In genomic region chr22:21020802-21021429, GRCh38 we compare ENCODE assay signal across 1 cellular context.
TF ChIP-seq lines count a peak whose summit lies in the region.

No MANE protein-coding gene starts in this region.

TF ChIP-seq in K562, 482 proteins besides CTCF, POLR2A, EP300 and RAD21 (continued from another document and continues in another):
- TF ChIP-seq MNT (conservative IDR thresholded peaks at IDR 0.05) (no peak), HIVEP1 (CRISPR knock-in tag; IDR thresholded peaks at IDR 0.05) (no peak), ATF7 (IDR thresholded peaks at IDR 0.05) (no peak), DDX20 (tag; IDR thresholded peaks at IDR 0.05; ENCODE audit: low read depth) (no peak), ARID3A (IDR thresholded peaks at IDR 0.05; ENCODE audit: borderline replicate concordance, low read depth, low read length) (no peak), HINFP (tag; conservative IDR thresholded peaks at IDR 0.05; ENCODE audit: low read depth) (no peak), BCL6 (CRISPR knock-in tag; IDR thresholded peaks at IDR 0.05) (no peak), HMGN3 (IDR thresholded peaks at IDR 0.05; ENCODE audit: borderline replicate concordance, extremely low read depth, insufficient read length, low read depth, low read length) (no peak), ZZZ3 (IDR thresholded peaks at IDR 0.05) (no peak), ZNF436 (CRISPR knock-in tag; IDR thresholded peaks at IDR 0.05) (no peak), ZNF263 (CRISPR knock-in tag; IDR thresholded peaks at IDR 0.05; ENCODE audit: borderline replicate concordance) (no peak), SAFB2 (IDR thresholded peaks at IDR 0.05; ENCODE audit: borderline replicate concordance, low read depth, low read length, severe bottlenecking) (no peak), FOS (IDR thresholded peaks at IDR 0.05; ENCODE audit: extremely low read depth, insufficient read length) (no peak), TRIM24 (IDR thresholded peaks at IDR 0.05) (no peak), THRB (CRISPR knock-in tag; conservative IDR thresholded peaks at IDR 0.05) (peak; percentile 82), ZBTB26 (CRISPR knock-in tag; IDR thresholded peaks at IDR 0.05) (0 out of 2 replicates have a peak, but pooled peaks have one; percentile 74), ZNF699 (CRISPR knock-in tag; IDR thresholded peaks at IDR 0.05; ENCODE audit: insufficient replicate concordance) (peak; percentile 68), HDAC2 (IDR thresholded peaks at IDR 0.05) (no peak), THRAP3 (IDR thresholded peaks at IDR 0.05; ENCODE audit: borderline replicate concordance) (no peak), ZNF24 (IDR thresholded peaks at IDR 0.05) (no peak), ARHGAP35 (IDR thresholded peaks at IDR 0.05; ENCODE audit: partially characterized antibody) (no peak), HNRNPK (IDR thresholded peaks at IDR 0.05; ENCODE audit: low read depth, low read length, poor library complexity, severe bottlenecking) (no peak), ZNF316 (IDR thresholded peaks at IDR 0.05) (no peak), PML (IDR thresholded peaks at IDR 0.05; ENCODE audit: low read length) (no peak), SREBF2 (CRISPR knock-in tag; IDR thresholded peaks at IDR 0.05) (no peak), SAP30 (IDR thresholded peaks at IDR 0.05; ENCODE audit: borderline replicate concordance, insufficient read depth, low read depth, low read length, poor library complexity, severe bottlenecking) (no peak), POLR2AphosphoS5 (IDR thresholded peaks at IDR 0.05; ENCODE audit: control insufficient read depth, insufficient read depth, low read depth, low read length) (no peak), ZNF511 (CRISPR knock-in tag; IDR thresholded peaks at IDR 0.05) (no peak), FOXK2 (conservative IDR thresholded peaks at IDR 0.05 in 1 of 2, IDR thresholded peaks at IDR 0.05 in 1 of 2; ENCODE audit: low read depth in 2 of 2) (no peak), YY1 (IDR thresholded peaks at IDR 0.05; ENCODE audit: borderline replicate concordance in 1 of 3, control insufficient read depth in 1 of 3, extremely low read depth in 1 of 3, insufficient read depth in 3 of 3, insufficient read length in 1 of 3, insufficient replicate concordance in 2 of 3, low read depth in 1 of 3, low read length in 2 of 3) (no peak), ZNF133 (CRISPR knock-in tag; IDR thresholded peaks at IDR 0.05) (peak; percentile 57; the same call in 1 of the 2 replicates), TCF7L2 (IDR thresholded peaks at IDR 0.05; ENCODE audit: low read depth, low read length) (no peak), TSHZ1 (CRISPR knock-in tag; IDR thresholded peaks at IDR 0.05) (no peak), POLR3A (IDR thresholded peaks at IDR 0.05; ENCODE audit: borderline replicate concordance, extremely low read depth, insufficient read depth, insufficient read length) (no peak), NR2F6 (CRISPR knock-in tag; IDR thresholded peaks at IDR 0.05) (0 out of 2 replicates have a peak, but pooled peaks have one; percentile 15), THRA (IDR thresholded peaks at IDR 0.05) (no peak), U2AF2 (optimal IDR thresholded peaks at IDR 0.05; ENCODE audit: low read depth, low read length) (no peak), CXXC5 (CRISPR knock-in tag; IDR thresholded peaks at IDR 0.05) (no peak), ZNF232 (CRISPR knock-in tag; IDR thresholded peaks at IDR 0.05) (no peak), ILF3 (IDR thresholded peaks at IDR 0.05; ENCODE audit: borderline replicate concordance) (no peak), E2F1 (CRISPR knock-in tag; IDR thresholded peaks at IDR 0.05) (0 out of 2 replicates have a peak, but pooled peaks have one; percentile 24), ZNF764 (CRISPR knock-in tag; IDR thresholded peaks at IDR 0.05; ENCODE audit: low read depth) (peak; percentile 81), ZEB2 (IDR thresholded peaks at IDR 0.05) (no peak), NFXL1 (CRISPR knock-in tag; IDR thresholded peaks at IDR 0.05) (no peak), NKRF (IDR thresholded peaks at IDR 0.05; ENCODE audit: borderline replicate concordance) (no peak), ZC3H8 (IDR thresholded peaks at IDR 0.05) (no peak), NBN (IDR thresholded peaks at IDR 0.05; ENCODE audit: low read depth) (no peak), TAF7 (tag; IDR thresholded peaks at IDR 0.05) (no peak; the same call in 1 of the 2 replicates), ATF4 (CRISPR knock-in tag; IDR thresholded peaks at IDR 0.05) (no peak)
